Comparison of ENCODE assay signal across 27 cellular contexts in the genomic region with DNA sequence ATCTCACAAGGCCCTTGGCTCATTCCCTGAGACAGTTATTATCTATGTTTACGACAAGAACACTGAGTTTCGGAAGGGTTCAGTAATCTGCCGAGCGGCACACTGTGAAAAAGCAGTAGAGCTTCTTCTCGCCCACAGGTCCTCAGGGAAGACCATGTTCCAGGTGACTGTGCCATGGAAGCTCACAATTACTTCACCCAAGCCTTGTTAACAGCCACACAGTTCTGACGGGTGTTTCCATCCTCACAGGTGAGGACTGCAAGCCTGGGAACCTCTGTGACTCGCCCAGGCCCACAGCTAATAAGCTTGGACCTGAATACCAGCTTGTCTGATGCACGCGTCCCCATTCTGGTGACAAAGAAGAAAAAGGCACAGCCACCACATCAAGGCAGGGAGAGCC.
"Had no signal": no experiment of that assay in that cellular context is flagged by ENCODE, and none has a peak within 500 bp of the region (broad histone marks: within the 10 kb centered on the region; RNA-seq: fewer than 3 reads in every experiment).

No MANE protein-coding gene starts in this region.

- H3K4me1 ChIP-seq: neural progenitor cell, testis had no signal

- FAIRE-seq: islet of Langerhans, kidney, urothelium cell line had no signal

- H2AFZ ChIP-seq: neural progenitor cell, parathyroid adenoma had no signal

- ATAC-seq: left colon; left lung; naive thymus-derived CD8-positive, alpha-beta T cell; right lobe of liver; stimulated activated naive B cell treated with anti-CD40 and anti-IgM and Interleukin-4, amounts not matched to agents 10 μg/mL and 1 μg/mL and 100 μg/mL, for 72 hours; stimulated activated naive CD8-positive, alpha-beta T cell treated with anti-CD3 and anti-CD28 coated beads, Interleukin-15, Interleukin-2, amounts not matched to agents 100 U/mL and 50 U/mL, for 24 hours; upper lobe of right lung had no signal

- DNase-seq: hippocampal formation; kidney; left colon; left lung; naive thymus-derived CD8-positive, alpha-beta T cell; occipital lobe; right lobe of liver; stimulated activated CD4-positive, alpha-beta T cell treated with anti-CD3 and anti-CD28 coated beads, Interleukin-1b, Interleukin-23, amount 100 ng/mL, for 48 hours; stimulated activated CD4-positive, alpha-beta T cell treated with anti-CD3 and anti-CD28 coated beads, Interleukin-2, amount 100 ng/mL, for 48 hours; stimulated activated CD4-positive, alpha-beta T cell treated with anti-CD3 and anti-CD28 coated beads, Interleukin-4, amount 100 ng/mL, for 4 hours; stimulated activated CD8-positive, alpha-beta memory T cell treated with anti-CD3 and anti-CD28 coated beads, Interleukin-4, amount 100 ng/mL, for 48 hours; stimulated activated naive B cell treated with anti-CD40 and anti-IgM and Interleukin-4, amounts not matched to agents 10 μg/mL and 1 μg/mL and 100 μg/mL, for 72 hours; stimulated activated naive CD8-positive, alpha-beta T cell treated with anti-CD3 and anti-CD28 coated beads, Interleukin-15, Interleukin-2, amounts not matched to agents 100 U/mL and 50 U/mL, for 24 hours; stomach; testis; thyroid gland; transverse colon; upper lobe of right lung had no signal

- H3K9me3 Mint-ChIP-seq: naive thymus-derived CD8-positive, alpha-beta T cell; nephron; neural progenitor cell; stimulated activated naive B cell treated with anti-CD40 and anti-IgM and Interleukin-4, amounts not matched to agents 10 μg/mL and 1 μg/mL and 100 μg/mL, for 72 hours had no signal

- H3K9ac ChIP-seq: neural progenitor cell, parathyroid adenoma had no signal

- H3K9me3 ChIP-seq: left lung, neutrophil, right atrium auricular region, right lobe of liver, stomach, testis, thyroid gland, transverse colon, upper lobe of right lung had no signal

- H3K27ac ChIP-seq: left lung, neural progenitor cell, neutrophil, parathyroid adenoma, right lobe of liver, stomach, testis, thyroid gland, transverse colon, upper lobe of right lung had no signal

- H3K4me3 ChIP-seq: left lung, lung, neural progenitor cell, right atrium auricular region, right lobe of liver, smooth muscle cell, stomach, testis, thyroid gland, transverse colon, upper lobe of right lung had no signal

- H3K27ac Mint-ChIP-seq: naive thymus-derived CD8-positive, alpha-beta T cell; neural progenitor cell; stimulated activated naive B cell treated with anti-CD40 and anti-IgM and Interleukin-4, amounts not matched to agents 10 μg/mL and 1 μg/mL and 100 μg/mL, for 72 hours had no signal

- H3K36me3 ChIP-seq: neural progenitor cell had no signal

- H3K27me3 ChIP-seq: left lung, neural progenitor cell, neutrophil, right atrium auricular region, right lobe of liver, stomach, testis, thyroid gland, transverse colon, upper lobe of right lung had no signal

- H3K4me3 Mint-ChIP-seq: naive thymus-derived CD8-positive, alpha-beta T cell; nephron; neural progenitor cell; stimulated activated naive B cell treated with anti-CD40 and anti-IgM and Interleukin-4, amounts not matched to agents 10 μg/mL and 1 μg/mL and 100 μg/mL, for 72 hours had no signal

- H3K4me2 ChIP-seq: neural progenitor cell, smooth muscle cell had no signal

- H3K27me3 Mint-ChIP-seq: naive thymus-derived CD8-positive, alpha-beta T cell; stimulated activated naive B cell treated with anti-CD40 and anti-IgM and Interleukin-4, amounts not matched to agents 10 μg/mL and 1 μg/mL and 100 μg/mL, for 72 hours had no signal
